In genomic region chr16:77443834-77444460, GRCh38 we compare ENCODE assay signal across 16 cellular contexts. TPM values are rescaled to one million over a fixed set of nuclear protein-coding genes. Genes with fewer than 3 reads are reported as not detected.
DNase-seq lines count a peak whose midpoint lies in the region; ATAC-seq lines count a peak whose summit lies in the region.
"Had no signal": no experiment of that assay in that cellular context is flagged by ENCODE, and none has a peak within 500 bp of the region (broad histone marks: within the 10 kb centered on the region; RNA-seq: fewer than 3 reads in every experiment).

No MANE protein-coding gene starts in this region.

- ATAC-seq in HG03439 (IDR thresholded peaks at IDR 0.05; ENCODE audit: unreplicated experiment), result no peak
- no peak for ATAC-seq in left cardiac atrium
- ATAC-seq: GM12878, K562 had no signal

- DNase-seq in NCI-H2107 treated with DMSO at 0.1 percent for 48 hours (lab: John Stamatoyannopoulos, UW; ENCODE audit: unreplicated experiment) (peak; percentile 25), NCI-H2107 (lab: John Stamatoyannopoulos, UW) (no peak), NCI-H146 (lab: John Stamatoyannopoulos, UW) (peak; percentile 73), NCI-H2227 treated with DMSO at 0.1 percent for 48 hours (lab: John Stamatoyannopoulos, UW) (peak; percentile 53), iPS-NIHi11 (ENCODE audit: low spot score) (no peak), SHP77 (lab: John Stamatoyannopoulos, UW) (no peak), left cardiac atrium (no peak)
- DNase-seq: DMS 273 treated with DMSO at 0.1 percent for 48 hours, GM23248, NCI-H82 had no signal

- intact Hi-C loops in left cardiac atrium (cut with DNase I), result no loop called here

RNA-seq across cellular contexts. Expression of gene ADAMTS18, which starts 9.1 kb away (rescaled TPM):
- under 1 TPM; 0.10 to 0.18 TPM for total RNA-seq in left cardiac atrium
- total RNA-seq: A172; GM12878; GM23248; K562; RPMI7951; T-helper 2 cell treated with Interferon-gamma antibody and Interleukin-4, amounts not matched to agents 100 ng/mL and 5 ng/mL, for 36 hours had no signal

Comparison
In these comparisons a context has a peak if more than half of its experiments do, and no peak if none do; other contexts are left out.
1. DNase-seq: peak in NCI-H2107 treated with DMSO at 0.1 percent for 48 hours (single experiment), NCI-H146 (single experiment) and NCI-H2227 treated with DMSO at 0.1 percent for 48 hours (single experiment); none in NCI-H2107 (single experiment), iPS-NIHi11 (single experiment), SHP77 (0 of 2) and left cardiac atrium (single experiment).